ENCODE assay signal across 21 cellular contexts in the genomic region with DNA sequence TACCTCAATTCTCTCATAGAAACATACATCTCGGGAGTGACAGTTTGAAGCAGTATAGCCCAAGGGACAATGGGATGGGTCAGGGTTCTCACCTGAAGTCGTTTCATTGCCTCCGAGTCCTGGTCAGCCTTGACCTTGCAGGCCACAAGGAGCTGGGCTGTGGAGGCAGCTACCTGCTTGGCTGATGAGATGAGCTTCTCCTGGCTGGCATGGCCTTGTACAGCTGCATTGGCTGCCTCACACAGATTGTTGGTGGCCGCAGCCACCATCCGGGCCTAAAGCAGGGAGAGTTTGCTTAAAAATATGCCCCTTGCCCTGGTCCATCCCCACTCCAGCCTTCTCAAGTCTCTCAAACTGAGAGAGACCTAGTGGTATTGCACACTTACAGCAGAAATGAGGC. TPM values are rescaled to one million over a fixed set of nuclear protein-coding genes. Genes with fewer than 3 reads are reported as not detected.
"Had no signal": no experiment of that assay in that cellular context is flagged by ENCODE, and none has a peak within 500 bp of the region (broad histone marks: within the 10 kb centered on the region; RNA-seq: fewer than 3 reads in every experiment).

No MANE protein-coding gene starts in this region.

- H3K4me3 ChIP-seq: hepatocyte, lung, tibial nerve had no signal

- H3K4me3 Mint-ChIP-seq: activated CD4-positive, alpha-beta memory T cell treated with anti-CD3 and anti-CD28 coated beads, Interleukin-2, amount 10 ng/mL, durations not matched to agents 7 days and 5 days; activated CD8-positive, alpha-beta memory T cell treated with anti-CD3 and anti-CD28 coated beads, Interleukin-2, amount 10 ng/mL, durations not matched to agents 7 days and 5 days; activated naive CD8-positive, alpha-beta T cell treated with anti-CD3 and anti-CD28 coated beads, Interleukin-2, amount 10 ng/mL, durations not matched to agents 7 days and 5 days; activated T-helper 17 cell treated with anti-CD3 and anti-CD28 coated beads, Interleukin-2, amount 50 U/mL, for 72 hours; dendritic cell treated with granulocyte-macrophage colony-stimulating factor and Interleukin-4, amounts not matched to agents 40 ng/mL and 50 ng/mL, for 4 days; natural killer cell; stimulated activated naive CD8-positive, alpha-beta T cell treated with anti-CD3 and anti-CD28 coated beads, Interleukin-15, amount 100 ng/mL, for 72 hours; T-cell had no signal

- H3K4me1 Mint-ChIP-seq: activated T-helper 17 cell treated with anti-CD3 and anti-CD28 coated beads, Interleukin-2, amount 50 U/mL, for 72 hours had no signal

- H3K27me3 ChIP-seq: hepatocyte, tibial nerve had no signal

- H3K36me3 Mint-ChIP-seq: natural killer cell had no signal

- ATAC-seq: activated CD8-positive, alpha-beta memory T cell treated with anti-CD3 and anti-CD28 coated beads, Interleukin-2, amount 10 ng/mL, durations not matched to agents 7 days and 5 days; left colon; natural killer cell; stimulated activated naive CD8-positive, alpha-beta T cell treated with anti-CD3 and anti-CD28 coated beads, Interleukin-15, amount 100 ng/mL, for 72 hours; T-cell had no signal

- H3K27ac Mint-ChIP-seq: activated CD4-positive, alpha-beta memory T cell treated with anti-CD3 and anti-CD28 coated beads, Interleukin-2, amount 10 ng/mL, durations not matched to agents 7 days and 5 days; activated CD8-positive, alpha-beta memory T cell treated with anti-CD3 and anti-CD28 coated beads, Interleukin-2, amount 10 ng/mL, durations not matched to agents 7 days and 5 days; activated naive CD8-positive, alpha-beta T cell treated with anti-CD3 and anti-CD28 coated beads, Interleukin-2, amount 10 ng/mL, durations not matched to agents 7 days and 5 days; activated T-helper 17 cell treated with anti-CD3 and anti-CD28 coated beads, Interleukin-2, amount 50 U/mL, for 72 hours; stimulated activated naive CD8-positive, alpha-beta T cell treated with anti-CD3 and anti-CD28 coated beads, Interleukin-15, amount 100 ng/mL, for 72 hours; T-cell had no signal

- DNase-seq: activated CD4-positive, alpha-beta memory T cell treated with anti-CD3 and anti-CD28 coated beads, Interleukin-2, amount 10 ng/mL, durations not matched to agents 7 days and 5 days; activated CD4-positive, alpha-beta T cell treated with anti-CD3 and anti-CD28 coated beads for 48 hours; activated CD4-positive, CD25-positive, alpha-beta regulatory T cell; activated CD8-positive, alpha-beta memory T cell treated with anti-CD3 and anti-CD28 coated beads, Interleukin-2, amount 10 ng/mL, durations not matched to agents 7 days and 5 days; activated naive CD4-positive, alpha-beta T cell; activated naive CD8-positive, alpha-beta T cell treated with anti-CD3 and anti-CD28 coated beads, Interleukin-2, amount 10 ng/mL, durations not matched to agents 7 days and 5 days; cerebellar nuclear complex; effector memory CD4-positive, alpha-beta T cell; left colon; natural killer cell; SK-N-SH; stimulated activated naive CD8-positive, alpha-beta T cell treated with anti-CD3 and anti-CD28 coated beads, Interleukin-15, amount 100 ng/mL, for 72 hours; T-cell; T-helper 9 cell had no signal

- H3K27ac ChIP-seq: hepatocyte had no signal

- H3K27me3 Mint-ChIP-seq: activated CD4-positive, alpha-beta memory T cell treated with anti-CD3 and anti-CD28 coated beads, Interleukin-2, amount 10 ng/mL, durations not matched to agents 7 days and 5 days; activated CD8-positive, alpha-beta memory T cell treated with anti-CD3 and anti-CD28 coated beads, Interleukin-2, amount 10 ng/mL, durations not matched to agents 7 days and 5 days; activated naive CD8-positive, alpha-beta T cell treated with anti-CD3 and anti-CD28 coated beads, Interleukin-2, amount 10 ng/mL, durations not matched to agents 7 days and 5 days; activated T-helper 17 cell treated with anti-CD3 and anti-CD28 coated beads, Interleukin-2, amount 50 U/mL, for 72 hours; dendritic cell treated with granulocyte-macrophage colony-stimulating factor and Interleukin-4, amounts not matched to agents 40 ng/mL and 50 ng/mL, for 4 days; stimulated activated naive CD8-positive, alpha-beta T cell treated with anti-CD3 and anti-CD28 coated beads, Interleukin-15, amount 100 ng/mL, for 72 hours; T-cell had no signal

- H3K9me3 Mint-ChIP-seq: activated CD4-positive, alpha-beta memory T cell treated with anti-CD3 and anti-CD28 coated beads, Interleukin-2, amount 10 ng/mL, durations not matched to agents 7 days and 5 days; activated naive CD8-positive, alpha-beta T cell treated with anti-CD3 and anti-CD28 coated beads, Interleukin-2, amount 10 ng/mL, durations not matched to agents 7 days and 5 days; activated T-helper 17 cell treated with anti-CD3 and anti-CD28 coated beads, Interleukin-2, amount 50 U/mL, for 72 hours; dendritic cell treated with granulocyte-macrophage colony-stimulating factor and Interleukin-4, amounts not matched to agents 40 ng/mL and 50 ng/mL, for 4 days; natural killer cell; stimulated activated naive CD8-positive, alpha-beta T cell treated with anti-CD3 and anti-CD28 coated beads, Interleukin-15, amount 100 ng/mL, for 72 hours; T-cell had no signal

- H3K9me3 ChIP-seq: SK-N-SH, tibial nerve had no signal

RNA-seq across cellular contexts. Expression of a gene that starts 24.5 kb away (rescaled TPM):
- total RNA-seq: endothelial cell of umbilical vein, fibroblast of villous mesenchyme, natural killer cell had no signal
